ENCODE assay signal across 37 cellular contexts in the genomic region with DNA sequence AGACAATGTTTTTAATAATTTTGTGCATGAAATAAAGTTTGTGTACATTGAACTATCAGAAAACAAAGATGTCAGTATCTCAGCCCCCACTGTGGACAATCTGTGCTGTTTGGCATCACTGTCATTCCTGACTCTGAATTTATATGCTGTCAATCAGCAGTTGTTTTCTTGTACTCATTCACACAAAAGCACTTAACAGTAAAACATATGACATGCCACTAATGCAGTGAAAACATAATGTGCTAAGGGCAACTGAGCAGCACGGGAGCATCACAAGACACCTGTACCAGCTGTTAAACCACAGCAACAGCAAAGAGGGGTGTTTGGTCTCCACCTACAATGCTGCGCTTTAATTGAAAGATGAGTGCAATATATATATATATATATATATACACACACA.
"Had no signal": no experiment of that assay in that cellular context is flagged by ENCODE, and none has a peak within 500 bp of the region (broad histone marks: within the 10 kb centered on the region; RNA-seq: fewer than 3 reads in every experiment).

No MANE protein-coding gene starts in this region.

- H3K4me3 Mint-ChIP-seq: activated CD4-positive, alpha-beta memory T cell treated with anti-CD3 and anti-CD28 coated beads, Interleukin-2, amount 10 ng/mL, durations not matched to agents 7 days and 5 days; activated CD8-positive, alpha-beta memory T cell treated with anti-CD3 and anti-CD28 coated beads, Interleukin-2, amount 10 ng/mL, durations not matched to agents 7 days and 5 days; activated naive CD4-positive, alpha-beta T cell treated with anti-CD3 and anti-CD28 coated beads, Interleukin-2, amount 50 U/mL, for 24 hours; activated naive CD8-positive, alpha-beta T cell treated with anti-CD3 and anti-CD28 coated beads, Interleukin-2, amount 10 ng/mL, durations not matched to agents 7 days and 5 days; activated T-cell treated with anti-CD3 and anti-CD28 coated beads, Interleukin-2, amount 50 U/mL, for 72 hours; activated T-helper 17 cell treated with anti-CD3 and anti-CD28 coated beads, Interleukin-2, amount 50 U/mL, for 72 hours; central memory CD8-positive, alpha-beta T cell; T-cell; T-helper 17 cell had no signal

- H3K4me3 ChIP-seq: ascending aorta, cardiac muscle cell, colonic mucosa, MG63, Peyer's patch, SJSA1 had no signal

- H3K36me3 Mint-ChIP-seq: activated CD8-positive, alpha-beta memory T cell treated with anti-CD3 and anti-CD28 coated beads, Interleukin-2, amount 10 ng/mL, durations not matched to agents 7 days and 5 days; activated naive CD4-positive, alpha-beta T cell treated with anti-CD3 and anti-CD28 coated beads, Interleukin-2, amount 50 U/mL, for 24 hours; activated naive CD8-positive, alpha-beta T cell treated with anti-CD3 and anti-CD28 coated beads, Interleukin-2, amount 10 ng/mL, durations not matched to agents 7 days and 5 days; T-cell had no signal

- H3K36me3 ChIP-seq: ascending aorta, cardiac muscle cell, colonic mucosa, MG63, Peyer's patch, SJSA1 had no signal

- ATAC-seq: activated CD8-positive, alpha-beta memory T cell treated with anti-CD3 and anti-CD28 coated beads, Interleukin-2, amount 10 ng/mL, durations not matched to agents 7 days and 5 days; activated T-cell treated with anti-CD3 and anti-CD28 coated beads, Interleukin-2, amount 50 U/mL, for 72 hours; activated T-helper 17 cell treated with anti-CD3 and anti-CD28 coated beads, Interleukin-2, amount 50 U/mL, for 72 hours; PC-3; SK-N-SH treated with all-trans-retinoic acid at 6 μM for 48 hours; T-cell; T-helper 17 cell had no signal

- H3K4me1 ChIP-seq: ascending aorta, colonic mucosa, Peyer's patch, SJSA1 had no signal

- H3K27me3 Mint-ChIP-seq: activated CD4-positive, alpha-beta memory T cell treated with anti-CD3 and anti-CD28 coated beads, Interleukin-2, amount 10 ng/mL, durations not matched to agents 7 days and 5 days; activated CD8-positive, alpha-beta memory T cell treated with anti-CD3 and anti-CD28 coated beads, Interleukin-2, amount 10 ng/mL, durations not matched to agents 7 days and 5 days; activated naive CD4-positive, alpha-beta T cell treated with anti-CD3 and anti-CD28 coated beads, Interleukin-2, amount 50 U/mL, for 24 hours; activated naive CD8-positive, alpha-beta T cell treated with anti-CD3 and anti-CD28 coated beads, Interleukin-2, amount 10 ng/mL, durations not matched to agents 7 days and 5 days; activated T-helper 17 cell treated with anti-CD3 and anti-CD28 coated beads, Interleukin-2, amount 50 U/mL, for 72 hours; central memory CD8-positive, alpha-beta T cell; T-cell; T-helper 17 cell had no signal

- H3K9me3 Mint-ChIP-seq: activated naive CD4-positive, alpha-beta T cell treated with anti-CD3 and anti-CD28 coated beads, Interleukin-2, amount 50 U/mL, for 24 hours; activated naive CD8-positive, alpha-beta T cell treated with anti-CD3 and anti-CD28 coated beads, Interleukin-2, amount 10 ng/mL, durations not matched to agents 7 days and 5 days had no signal

- DNase-seq: activated CD4-positive, alpha-beta memory T cell treated with anti-CD3 and anti-CD28 coated beads, Interleukin-2, amount 10 ng/mL, durations not matched to agents 7 days and 5 days; activated CD4-positive, alpha-beta T cell treated with anti-CD3 and anti-CD28 coated beads for 1 hour; activated CD4-positive, alpha-beta T cell treated with anti-CD3 and anti-CD28 coated beads for 48 hours; activated CD4-positive, CD25-positive, alpha-beta regulatory T cell; activated CD8-positive, alpha-beta memory T cell treated with anti-CD3 and anti-CD28 coated beads for 24 hours; activated CD8-positive, alpha-beta memory T cell treated with anti-CD3 and anti-CD28 coated beads, Interleukin-2, amount 10 ng/mL, durations not matched to agents 7 days and 5 days; activated CD8-positive, alpha-beta memory T cell treated with anti-CD3 and anti-CD28 coated beads, Interleukin-2, amount 50 U/mL, for 48 hours; activated effector memory CD4-positive, alpha-beta T cell treated with anti-CD3 and anti-CD28 coated beads, Interleukin-2, amount 50 U/mL, for 16 hours; activated naive CD4-positive, alpha-beta T cell treated with Interleukin-2 at 50 U/mL for 16 hours; activated naive CD8-positive, alpha-beta T cell treated with anti-CD3 and anti-CD28 coated beads, Interleukin-2, amount 10 ng/mL, durations not matched to agents 7 days and 5 days; activated T-cell treated with anti-CD3 and anti-CD28 coated beads, Interleukin-2, amount 50 U/mL, for 72 hours; amygdala; colonic mucosa; Kasumi-1; KG1; MG63; NCI-H1048; NCI-H1105 treated with DMSO at 0.1 percent for 48 hours; NCI-H146; NCI-H2081; NCI-H226; NCI-H446 treated with DMSO at 0.1 percent for 48 hours; NCI-H526; PC-3; Peyer's patch; RPMI8226; SHP77 treated with DMSO at 0.1 percent for 48 hours; T-cell; T-helper 17 cell had no signal

- H3K27me3 ChIP-seq: ascending aorta, cardiac muscle cell, colonic mucosa, MG63, Peyer's patch, SJSA1 had no signal

- H3K4me1 Mint-ChIP-seq: activated CD4-positive, alpha-beta memory T cell treated with anti-CD3 and anti-CD28 coated beads, Interleukin-2, amount 10 ng/mL, durations not matched to agents 7 days and 5 days; activated CD8-positive, alpha-beta memory T cell treated with anti-CD3 and anti-CD28 coated beads, Interleukin-2, amount 10 ng/mL, durations not matched to agents 7 days and 5 days; activated naive CD4-positive, alpha-beta T cell treated with anti-CD3 and anti-CD28 coated beads, Interleukin-2, amount 50 U/mL, for 24 hours; activated T-helper 17 cell treated with anti-CD3 and anti-CD28 coated beads, Interleukin-2, amount 50 U/mL, for 72 hours; central memory CD8-positive, alpha-beta T cell; T-helper 17 cell had no signal

- H3K27ac ChIP-seq: ascending aorta, cardiac muscle cell, colonic mucosa, Peyer's patch, SJSA1, VCaP had no signal

- H3K9me3 ChIP-seq: ascending aorta, colonic mucosa, MG63, Peyer's patch, SJSA1 had no signal
